ENCODE assay signal across 13 cellular contexts in genomic region chr6:15522026-15522425, GRCh38.
DNase-seq lines count a peak whose midpoint lies in the region; ATAC-seq and TF ChIP-seq lines count a peak whose summit lies in the region.
"Had no signal": no experiment of that assay in that cellular context is flagged by ENCODE, and none has a peak within 500 bp of the region (broad histone marks: within the 10 kb centered on the region; RNA-seq: fewer than 3 reads in every experiment).

No MANE protein-coding gene starts in this region.

- H3K27me3 ChIP-seq in CD8-positive, alpha-beta T cell (ENCODE audit: insufficient read depth, low read length): no peaks in the 10 kb centered on the region
- H3K27me3 ChIP-seq in psoas muscle (ENCODE audit: insufficient read depth in 3 of 3, low read length in 2 of 3): no peaks in the 10 kb centered on the region
- H3K27me3 ChIP-seq: SJCRH30, stomach had no signal

- intact Hi-C loops in CD8-positive, alpha-beta T cell (cut with DNase I, micrococcal nuclease): no loop called here
- intact Hi-C loops in psoas muscle (cut with DNase I): no loop called here

- H3K36me3 ChIP-seq in CD8-positive, alpha-beta T cell (ENCODE audit: insufficient read depth, low read length): peaks cover 36% of the 10 kb centered on the region
- peaks cover 18 to 81% of the 10 kb centered on the region in 2 experiments for H3K36me3 ChIP-seq in HEK293 (ENCODE audit: control insufficient read depth in 2 of 2, insufficient read depth in 1 of 2, low read length in 2 of 2)
- peaks cover 0 to 65% of the 10 kb centered on the region in 2 donors for H3K36me3 ChIP-seq in psoas muscle (ENCODE audit: insufficient read depth in 1 of 2, low read depth in 1 of 2)

- no peaks in the 10 kb centered on the region for H3K27me3 Mint-ChIP-seq in CD8-positive, alpha-beta T cell (ENCODE audit: low read depth)

- DNase-seq in CD8-positive, alpha-beta T cell: no peak
- DNase-seq in coronary artery (ENCODE audit: low spot score) (peak; percentile 59), psoas muscle (no peak), OCI-M1 (lab: John Stamatoyannopoulos, UW) (no peak), DMS114 treated with DMSO at 0.1 percent for 48 hours (lab: John Stamatoyannopoulos, UW; ENCODE audit: unreplicated experiment) (no peak)
- DNase-seq: GDM1; GOT3; NCI-H2171; SJCRH30; stimulated activated CD4-positive, alpha-beta T cell treated with anti-CD3 and anti-CD28 coated beads, Interleukin-4, amount 100 ng/mL, for 4 hours had no signal

- no peak overlapping the region for H3K27ac ChIP-seq in CD8-positive, alpha-beta T cell (ENCODE audit: low read depth, low read length)
- H3K27ac ChIP-seq in HEK293 (ENCODE audit: extremely low read depth, low read depth, low read length): no peak overlapping the region
- H3K27ac ChIP-seq in coronary artery: no peak overlapping the region
- peak overlapping the region; percentile 39 for H3K27ac ChIP-seq in psoas muscle
- H3K27ac ChIP-seq: SJCRH30 had no signal

- H3K27ac Mint-ChIP-seq in CD8-positive, alpha-beta T cell: peak overlapping the region; percentile 49

- TF ChIP-seq CTCF in CD8-positive, alpha-beta T cell (IDR thresholded peaks at IDR 0.05): no peak
- TF ChIP-seq CTCF in HEK293 (tag by site-specific recombination; IDR thresholded peaks at IDR 0.05) (no peak), coronary artery (IDR thresholded peaks at IDR 0.05) (no peak), psoas muscle (IDR thresholded peaks at IDR 0.05) (no peak)

- POLR2A ChIA-PET in CD8-positive, alpha-beta T cell (lab: Charles Lee): no interaction called here
- POLR2A ChIA-PET in HEK293 (lab: Yijun Ruan, JAX): no interaction called here

- H3K9me3 Mint-ChIP-seq in CD8-positive, alpha-beta T cell: no peaks in the 10 kb centered on the region

- no peaks in the 10 kb centered on the region for H3K9me3 ChIP-seq in CD8-positive, alpha-beta T cell (ENCODE audit: low read length)
- H3K9me3 ChIP-seq in HEK293 (ENCODE audit: control insufficient read depth, insufficient read depth, low read depth, low read length): no peaks in the 10 kb centered on the region
- H3K9me3 ChIP-seq in psoas muscle: no peaks in the 10 kb centered on the region
- H3K9me3 ChIP-seq: SJCRH30, stomach had no signal

- H3K4me1 Mint-ChIP-seq in CD8-positive, alpha-beta T cell (ENCODE audit: low read depth): peaks cover 2% of the 10 kb centered on the region

- ATAC-seq in CD8-positive, alpha-beta T cell: no peak
- ATAC-seq in psoas muscle (no peak), HG02885 (IDR thresholded peaks at IDR 0.05; ENCODE audit: poor library complexity, unreplicated experiment) (no peak)

- CTCF ChIA-PET in CD8-positive, alpha-beta T cell (lab: Charles Lee): interaction anchor here (0.6 to 1.6 kb wide), 4 partner anchors 9 to 1420 kb away, joined by 3 to 6 read pairs (median 4); no protein-coding TSS in a partner anchor
- CTCF ChIA-PET in HEK293 (lab: Yijun Ruan, JAX): no interaction called here

- no peak overlapping the region for H3K4me3 Mint-ChIP-seq in CD8-positive, alpha-beta T cell

- no peaks in the 10 kb centered on the region for H3K4me1 ChIP-seq in CD8-positive, alpha-beta T cell (ENCODE audit: insufficient read depth, low read length)
- H3K4me1 ChIP-seq in HEK293 (ENCODE audit: control insufficient read depth, insufficient read depth, low read length) (no peaks in the 10 kb centered on the region), psoas muscle (peaks cover 22% of the 10 kb centered on the region)
- H3K4me1 ChIP-seq: SJCRH30 had no signal

- 87 to 90% (median 90%) methylated on average over 9 of the region's 9 CpGs for WGBS in psoas muscle, 3 donors

- no peak overlapping the region for H3K4me3 ChIP-seq in CD8-positive, alpha-beta T cell (ENCODE audit: low read depth, low read length)
- H3K4me3 ChIP-seq in HEK293 (ENCODE audit: low read depth, low read length) (no peak overlapping the region), coronary artery (no peak overlapping the region), psoas muscle (no peak overlapping the region)
- H3K4me3 ChIP-seq: SJCRH30, stomach had no signal

- peaks cover 95% of the 10 kb centered on the region for H3K36me3 Mint-ChIP-seq in CD8-positive, alpha-beta T cell

TF ChIP-seq in HEK293, 187 proteins besides CTCF, POLR2A, EP300 and RAD21:
- TF ChIP-seq ZNF707 (tag by site-specific recombination; IDR thresholded peaks at IDR 0.05) (no peak), GLIS2 (tag by site-specific recombination; IDR thresholded peaks at IDR 0.05) (peak; percentile 40; the same call in 1 of the 2 replicates)
